ENCODE assay signal across 11 cellular contexts in the genomic region with DNA sequence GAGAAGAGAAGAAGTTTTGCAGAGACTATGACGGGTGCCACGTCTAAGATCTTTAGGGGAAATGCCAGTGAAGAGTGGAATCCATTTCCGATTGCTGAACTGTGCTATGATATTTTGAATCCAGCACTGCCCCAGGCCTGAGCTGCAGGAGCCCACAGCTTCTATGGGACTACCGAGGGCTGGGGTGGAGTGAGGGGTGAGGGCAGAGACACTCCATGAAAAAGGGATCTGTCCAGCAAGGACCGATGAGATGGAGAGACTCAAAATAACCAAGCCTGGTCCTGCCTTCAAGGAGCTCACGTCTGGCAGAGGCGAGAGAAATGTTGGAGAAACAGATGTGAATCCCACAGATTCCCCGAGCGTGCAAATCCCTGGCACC.
DNase-seq lines count a peak whose midpoint lies in the region; ATAC-seq, FAIRE-seq and TF ChIP-seq lines count a peak whose summit lies in the region.
"Had no signal": no experiment of that assay in that cellular context is flagged by ENCODE, and none has a peak within 500 bp of the region (broad histone marks: within the 10 kb centered on the region; RNA-seq: fewer than 3 reads in every experiment).

No MANE protein-coding gene starts in this region.

- no peaks in the 10 kb centered on the region for H3K36me3 ChIP-seq in mammary epithelial cell (ENCODE audit: insufficient read depth, low read length)
- H3K36me3 ChIP-seq in upper lobe of right lung: no peaks in the 10 kb centered on the region

- H3K27me3 Mint-ChIP-seq in activated naive CD4-positive, alpha-beta T cell treated with anti-CD3 and anti-CD28 coated beads for 36 hours (ENCODE audit: low read depth): peaks cover 2% of the 10 kb centered on the region
- H3K27me3 Mint-ChIP-seq in memory B cell: no peaks in the 10 kb centered on the region

- WGBS in mammary epithelial cell (ENCODE audit: low coverage, missing lambda C conversion rate): 75% methylated on average over 8 of the region's 9 CpGs

- H2AFZ ChIP-seq in mammary epithelial cell (ENCODE audit: low read depth, low read length): peak overlapping the region; percentile 88

- TF ChIP-seq CTCF in mammary epithelial cell (conservative IDR thresholded peaks at IDR 0.05 in 1 of 2, IDR thresholded peaks at IDR 0.05 in 1 of 2; ENCODE audit: extremely low read depth in 1 of 2, insufficient read depth in 1 of 2, low read depth in 1 of 2, low read length in 2 of 2) (no peak), upper lobe of right lung (IDR thresholded peaks at IDR 0.05) (no peak)

- no peak overlapping the region for H3K9ac ChIP-seq in mammary epithelial cell (ENCODE audit: insufficient read depth, low read length)

- peak overlapping the region; percentile 59 for H3K4me3 Mint-ChIP-seq in activated naive CD4-positive, alpha-beta T cell treated with anti-CD3 and anti-CD28 coated beads for 36 hours
- peak overlapping the region; percentile 73 for H3K4me3 Mint-ChIP-seq in memory B cell

- in situ Hi-C loops in mammary epithelial cell (cut with MboI; ENCODE audit: low sequenced_read_pairs in 2 of 2): no loop called here

- H3K79me2 ChIP-seq in mammary epithelial cell (ENCODE audit: insufficient read depth, low read length): no peaks in the 10 kb centered on the region

- H3K9me3 ChIP-seq in mammary epithelial cell (replicated peaks; ENCODE audit: insufficient read depth, low read length): no peaks in the 10 kb centered on the region
- H3K9me3 ChIP-seq in upper lobe of right lung: no peaks in the 10 kb centered on the region

- ATAC-seq in memory B cell (ENCODE audit: low read depth): peak; percentile 31
- ATAC-seq in upper lobe of right lung: peak; percentile 5

- peak overlapping the region; percentile 1 for H3K27ac Mint-ChIP-seq in activated naive CD4-positive, alpha-beta T cell treated with anti-CD3 and anti-CD28 coated beads for 36 hours
- H3K27ac Mint-ChIP-seq in memory B cell: peak overlapping the region; percentile 21

- H3K9me3 Mint-ChIP-seq in activated naive CD4-positive, alpha-beta T cell treated with anti-CD3 and anti-CD28 coated beads for 36 hours: no peaks in the 10 kb centered on the region
- H3K9me3 Mint-ChIP-seq in memory B cell: no peaks in the 10 kb centered on the region

- H3K27me3 ChIP-seq in mammary epithelial cell (ENCODE audit: insufficient read depth, low read length) (no peaks in the 10 kb centered on the region), upper lobe of right lung (no peaks in the 10 kb centered on the region)

- FAIRE-seq in RCC 7860 (lab: Jason Lieb, UNC): no peak

- H3K4me1 Mint-ChIP-seq in activated naive CD4-positive, alpha-beta T cell treated with anti-CD3 and anti-CD28 coated beads for 36 hours (ENCODE audit: low read depth): peaks cover 20% of the 10 kb centered on the region
- H3K4me1 Mint-ChIP-seq in memory B cell: peaks cover 15% of the 10 kb centered on the region

- no TSS peak for BruUV-seq in mammary epithelial cell (replicated peaks; lab: Mats Ljungman, UMichigan)

- DNase-seq in activated naive CD4-positive, alpha-beta T cell treated with anti-CD3 and anti-CD28 coated beads for 36 hours: no peak
- DNase-seq in activated naive CD4-positive, alpha-beta T cell treated with Interleukin-2 at 50 U/mL for 16 hours: no peak
- no peak for DNase-seq in mammary epithelial cell
- DNase-seq in memory B cell (ENCODE audit: low spot score in 2 of 2): no peak
- no peak for DNase-seq in upper lobe of right lung
- DNase-seq in RCC 7860 (ENCODE audit: low spot score): no peak
- DNase-seq in activated CD4-positive, alpha-beta T cell treated with anti-CD3 and anti-CD28 coated beads for 1 hour: no peak
- no peak for DNase-seq in amygdala (lab: John Stamatoyannopoulos, UW)
- DNase-seq: DMS153; effector memory CD4-positive, alpha-beta T cell; stimulated activated CD4-positive, alpha-beta T cell treated with anti-CD3 and anti-CD28 coated beads, Interleukin-4, amount 100 ng/mL, for 4 hours had no signal

- H3K27ac ChIP-seq in mammary epithelial cell (ENCODE audit: insufficient read depth, low read depth, low read length) (no peak overlapping the region), upper lobe of right lung (peak overlapping the region; percentile 68)

- H3K4me3 ChIP-seq in mammary epithelial cell (replicated peaks in 1 of 3; ENCODE audit: insufficient read depth in 1 of 3, low read depth in 2 of 3, low read length in 3 of 3): no peak overlapping the region
- H3K4me3 ChIP-seq in upper lobe of right lung: peak overlapping the region; percentile 46

- peak overlapping the region; percentile 69 for H3K4me2 ChIP-seq in mammary epithelial cell (ENCODE audit: insufficient read depth, low read depth, low read length)

- CTCF ChIA-PET in activated naive CD4-positive, alpha-beta T cell treated with anti-CD3 and anti-CD28 coated beads for 36 hours (lab: Charles Lee): interaction anchor here (0.6 to 1.5 kb wide), 3 partner anchors 214 to 246 kb away, joined by 3 read pairs; no protein-coding TSS in a partner anchor
- CTCF ChIA-PET in mammary epithelial cell (lab: Charles Lee; ENCODE audit: low non-redundant PET): no interaction called here

- intact Hi-C loops in activated naive CD4-positive, alpha-beta T cell treated with anti-CD3 and anti-CD28 coated beads for 36 hours (cut with micrococcal nuclease): no loop called here
- intact Hi-C loops in mammary epithelial cell (cut with micrococcal nuclease): no loop called here
- intact Hi-C loops in upper lobe of right lung (cut with DNase I): no loop called here

- dilution Hi-C loops in mammary epithelial cell (cut with HindIII; ENCODE audit: low sequenced_read_pairs): loop anchor here (5.0 kb wide), 1 partner anchor 49 kb away; no protein-coding TSS in a partner anchor

- H3K4me1 ChIP-seq in mammary epithelial cell (ENCODE audit: insufficient read depth, low read length) (peaks cover 14% of the 10 kb centered on the region), upper lobe of right lung (peaks cover 27% of the 10 kb centered on the region)

- H3K36me3 Mint-ChIP-seq in activated naive CD4-positive, alpha-beta T cell treated with anti-CD3 and anti-CD28 coated beads for 36 hours (ENCODE audit: low read depth): no peaks in the 10 kb centered on the region
- no peaks in the 10 kb centered on the region for H3K36me3 Mint-ChIP-seq in memory B cell

- H4K20me1 ChIP-seq in mammary epithelial cell (ENCODE audit: insufficient read depth, low read length): no peaks in the 10 kb centered on the region
